Comparison of ENCODE assay signal across 1 cellular context in the genomic region with DNA sequence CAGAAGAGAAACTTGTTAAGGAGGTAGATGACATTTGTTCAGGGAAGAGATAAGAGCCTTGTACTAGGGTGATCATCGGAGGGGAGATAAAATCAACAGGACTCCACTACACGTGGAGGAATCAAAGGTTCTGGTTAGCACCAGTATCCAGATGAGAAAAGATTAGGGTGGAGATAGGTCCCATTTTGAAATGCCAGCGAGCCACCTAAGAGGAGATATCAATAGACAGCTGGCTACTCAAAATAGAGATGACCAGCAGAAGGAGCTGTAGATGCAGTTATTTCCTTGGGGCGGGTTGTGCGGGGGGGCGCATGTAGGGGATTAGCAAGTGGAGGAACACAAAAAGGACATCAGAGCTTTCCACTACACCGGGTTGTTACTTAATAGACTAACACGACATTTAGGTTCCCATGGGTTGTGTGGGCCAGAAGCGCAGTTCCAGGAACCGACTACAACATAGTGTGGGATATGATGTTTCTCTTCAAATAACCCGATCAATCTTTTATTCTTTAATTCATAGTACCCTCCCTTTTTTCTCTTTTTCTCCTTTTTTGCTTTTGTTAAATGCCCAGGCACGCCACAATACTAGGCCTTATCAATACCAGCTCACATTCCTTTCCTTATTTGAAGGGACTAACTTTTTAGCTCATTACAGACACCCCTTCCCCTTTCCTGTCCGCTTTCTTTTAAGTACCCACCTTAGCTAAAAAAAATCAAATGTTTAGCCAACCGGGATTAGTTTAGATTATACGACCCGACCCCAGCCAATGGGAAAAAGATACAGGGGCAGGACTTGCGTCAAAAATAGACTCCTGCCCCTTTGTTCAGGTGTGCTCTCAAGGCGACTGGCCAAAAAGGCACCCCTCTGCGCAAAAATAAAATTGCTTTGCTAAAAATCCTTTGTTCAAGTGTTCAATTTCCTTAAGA.
TF ChIP-seq lines count a peak whose summit lies in the region.

No MANE protein-coding gene starts in this region.

TF ChIP-seq in WTC11, 78 proteins besides CTCF, POLR2A, EP300 and RAD21 (continued from another document):
- TF ChIP-seq ZNF281 (CRISPR knock-in tag; IDR thresholded peaks at IDR 0.05) = no peak
- no peak for TF ChIP-seq TEAD1 (CRISPR knock-in tag; IDR thresholded peaks at IDR 0.05)
- no peak for TF ChIP-seq PRDM15 (CRISPR knock-in tag; IDR thresholded peaks at IDR 0.05)
